ENCODE assay signal across 9 cellular contexts in genomic region chr10:88989423-88989822, GRCh38. TPM values are rescaled to one million over a fixed set of nuclear protein-coding genes. Genes with fewer than 3 reads are reported as not detected.
DNase-seq lines count a peak whose midpoint lies in the region; ATAC-seq and TF ChIP-seq lines count a peak whose summit lies in the region.
"Had no signal": no experiment of that assay in that cellular context is flagged by ENCODE, and none has a peak within 500 bp of the region (broad histone marks: within the 10 kb centered on the region; RNA-seq: fewer than 3 reads in every experiment).

No MANE protein-coding gene starts in this region.

- intact Hi-C loops in activated CD8-positive, alpha-beta T cell treated with anti-CD3 and anti-CD28 coated beads for 36 hours (cut with micrococcal nuclease): loop anchor here (10.0 kb wide), 1 partner anchor 55 kb away; no protein-coding TSS in a partner anchor

- no peak for ATAC-seq in activated CD8-positive, alpha-beta T cell treated with anti-CD3 and anti-CD28 coated beads for 36 hours
- ATAC-seq in gastroesophageal sphincter (no peak), omental fat pad (ENCODE audit: low FRiP score) (no peak)
- ATAC-seq in stimulated activated memory B cell treated with anti-CD40 and anti-IgM and Interleukin-4, amounts not matched to agents 10 μg/mL and 1 μg/mL and 100 μg/mL, for 72 hours: no peak
- ATAC-seq in activated CD4-positive, CD25-positive, alpha-beta regulatory T cell treated with anti-CD3 and anti-CD28 coated beads, Interleukin-2, amount 50 U/mL, for 24 hours: no peak

- H3K4me1 ChIP-seq in GM23248 (ENCODE audit: insufficient read depth): peaks cover 25% of the 10 kb centered on the region
- H3K4me1 ChIP-seq in gastroesophageal sphincter: peaks cover 8 to 83% (median 22%) of the 10 kb centered on the region in 3 donors

- H3K9me3 ChIP-seq in GM23248 (ENCODE audit: low read depth) (no peaks in the 10 kb centered on the region), gastroesophageal sphincter (no peaks in the 10 kb centered on the region)

- CTCF ChIA-PET in activated CD8-positive, alpha-beta T cell treated with anti-CD3 and anti-CD28 coated beads for 36 hours (lab: Charles Lee): interaction anchor here (0.9 to 4.6 kb wide), 7 partner anchors 8 to 228 kb away, joined by 3 to 35 read pairs (median 5); no protein-coding TSS in a partner anchor

- H3K4me2 ChIP-seq in GM23248 (ENCODE audit: unreplicated experiment): peak overlapping the region; percentile 99

- peak overlapping the region; percentile 86 for H3K4me3 Mint-ChIP-seq in activated CD8-positive, alpha-beta T cell treated with anti-CD3 and anti-CD28 coated beads for 36 hours
- no peak overlapping the region for H3K4me3 Mint-ChIP-seq in stimulated activated memory B cell treated with anti-CD40 and anti-IgM and Interleukin-4, amounts not matched to agents 10 μg/mL and 1 μg/mL and 100 μg/mL, for 72 hours

- H3K27me3 ChIP-seq in GM23248 (replicated peaks; ENCODE audit: insufficient read depth) (no peaks in the 10 kb centered on the region), gastroesophageal sphincter (no peaks in the 10 kb centered on the region)

- peaks cover 49% of the 10 kb centered on the region for H3K4me1 Mint-ChIP-seq in activated CD8-positive, alpha-beta T cell treated with anti-CD3 and anti-CD28 coated beads for 36 hours (ENCODE audit: low read depth)
- peaks cover 40% of the 10 kb centered on the region for H3K4me1 Mint-ChIP-seq in stimulated activated memory B cell treated with anti-CD40 and anti-IgM and Interleukin-4, amounts not matched to agents 10 μg/mL and 1 μg/mL and 100 μg/mL, for 72 hours

- TF ChIP-seq POLR2A in gastroesophageal sphincter (IDR thresholded peaks at IDR 0.05): no peak

- no peaks in the 10 kb centered on the region for H3K36me3 ChIP-seq in GM23248 (ENCODE audit: low read depth)
- no peaks in the 10 kb centered on the region for H3K36me3 ChIP-seq in gastroesophageal sphincter

- DNase-seq in GM23248 (no peak), omental fat pad (ENCODE audit: low spot score) (no peak), nucleus accumbens (lab: John Stamatoyannopoulos, UW) (no peak)
- DNase-seq in activated CD8-positive, alpha-beta T cell treated with anti-CD3 and anti-CD28 coated beads for 36 hours: no peak
- DNase-seq: cerebellar nuclear complex, NCI-H1436 had no signal

- H2AFZ ChIP-seq in GM23248: peak overlapping the region; percentile 77; the same call in 1 of the 2 replicates

- H3K4me3 ChIP-seq in GM23248 (peak overlapping the region; percentile 90), gastroesophageal sphincter (peak overlapping the region in 1 of 2 donors; percentile 79)

- TF ChIP-seq CTCF in activated CD8-positive, alpha-beta T cell treated with anti-CD3 and anti-CD28 coated beads for 36 hours (IDR thresholded peaks at IDR 0.05): no peak
- no peak for TF ChIP-seq CTCF in gastroesophageal sphincter (IDR thresholded peaks at IDR 0.05)
- no peak for TF ChIP-seq CTCF in omental fat pad (IDR thresholded peaks at IDR 0.05)

- POLR2A ChIA-PET in activated CD8-positive, alpha-beta T cell treated with anti-CD3 and anti-CD28 coated beads for 36 hours (lab: Charles Lee): interaction anchor here (1.1 to 4.5 kb wide), 7 partner anchors 8 to 163 kb away, joined by 3 to 56 read pairs (median 5); partner anchors contain the start of gene STAMBPL1

- H3K9ac ChIP-seq in GM23248: peak overlapping the region; percentile 91

- H3K9me3 Mint-ChIP-seq in activated CD8-positive, alpha-beta T cell treated with anti-CD3 and anti-CD28 coated beads for 36 hours: peaks cover 13% of the 10 kb centered on the region
- H3K9me3 Mint-ChIP-seq in stimulated activated memory B cell treated with anti-CD40 and anti-IgM and Interleukin-4, amounts not matched to agents 10 μg/mL and 1 μg/mL and 100 μg/mL, for 72 hours: peaks cover 6% of the 10 kb centered on the region

- no peaks in the 10 kb centered on the region for H3K27me3 Mint-ChIP-seq in activated CD8-positive, alpha-beta T cell treated with anti-CD3 and anti-CD28 coated beads for 36 hours
- no peaks in the 10 kb centered on the region for H3K27me3 Mint-ChIP-seq in stimulated activated memory B cell treated with anti-CD40 and anti-IgM and Interleukin-4, amounts not matched to agents 10 μg/mL and 1 μg/mL and 100 μg/mL, for 72 hours

- H4K20me1 ChIP-seq in GM23248 (ENCODE audit: insufficient read depth): no peaks in the 10 kb centered on the region

- H3K27ac ChIP-seq in GM23248 (peak overlapping the region; percentile 89), gastroesophageal sphincter (peak overlapping the region; percentile 79 to 97 (median 96))

- 71 to 77% methylated on average over 2 of the region's 2 CpGs for WGBS in GM23248 (ENCODE audit: low coverage in 1 of 2, low lambda C conversion rate in 2 of 2, missing lambda C conversion rate in 2 of 2), 2 experiments
- 8 to 59% methylated on average over 1 to 2 of the region's 2 CpGs for WGBS in gastroesophageal sphincter (ENCODE audit: low coverage in 1 of 2), 2 donors

- H3F3A ChIP-seq in GM23248 (ENCODE audit: insufficient read depth): peaks cover 35% of the 10 kb centered on the region

- in situ Hi-C loops in GM23248 (cut with MboI): no loop called here

- H3K79me2 ChIP-seq in GM23248 (ENCODE audit: insufficient read depth): peaks cover 82% of the 10 kb centered on the region

- H3K27ac Mint-ChIP-seq in activated CD8-positive, alpha-beta T cell treated with anti-CD3 and anti-CD28 coated beads for 36 hours: peak overlapping the region; percentile 96
- peak overlapping the region; percentile 97 for H3K27ac Mint-ChIP-seq in stimulated activated memory B cell treated with anti-CD40 and anti-IgM and Interleukin-4, amounts not matched to agents 10 μg/mL and 1 μg/mL and 100 μg/mL, for 72 hours

- peaks cover 31% of the 10 kb centered on the region for H3K36me3 Mint-ChIP-seq in activated CD8-positive, alpha-beta T cell treated with anti-CD3 and anti-CD28 coated beads for 36 hours (ENCODE audit: low read depth)
- peaks cover 6% of the 10 kb centered on the region for H3K36me3 Mint-ChIP-seq in stimulated activated memory B cell treated with anti-CD40 and anti-IgM and Interleukin-4, amounts not matched to agents 10 μg/mL and 1 μg/mL and 100 μg/mL, for 72 hours

- no peaks in the 10 kb centered on the region for H3K9me2 ChIP-seq in GM23248 (ENCODE audit: insufficient read depth)

- no peak for TF ChIP-seq EP300 in gastroesophageal sphincter (IDR thresholded peaks at IDR 0.05)

RNA-seq across cellular contexts. Expression of gene FAS, which starts 1.2 kb away (rescaled TPM):
- 69.0 and 77.8 TPM in 2 replicates for total RNA-seq in GM23248 (2014; rRNA removed; shearing (Covaris generic))
- 54.5 and 55.4 TPM in 2 replicates for polyA plus RNA-seq in GM23248 (2016; fragmentation: Nextera tagmentation; extraction: Ambion mirVana)
- total RNA-seq in activated CD8-positive, alpha-beta T cell treated with anti-CD3 and anti-CD28 coated beads for 36 hours: 10 to 100 TPM; 48.6 to 49.0 TPM
- total RNA-seq in gastroesophageal sphincter (10 to 100 TPM; 15.0 to 27.5 (median 19.6) TPM), omental fat pad (10 to 100 TPM; 23.3 to 92.5 (median 46.7) TPM)

RNA-seq across cellular contexts. Expression of gene ACTA2, which starts 36.9 kb away (rescaled TPM):
- total RNA-seq in GM23248 (2014; rRNA removed; shearing (Covaris generic)): 161 and 164 TPM in 2 replicates
- polyA plus RNA-seq in GM23248 (2016; fragmentation: Nextera tagmentation; extraction: Ambion mirVana): 249 and 262 TPM in 2 replicates
- 10 to 100 TPM; 13.3 to 14.9 TPM for total RNA-seq in activated CD8-positive, alpha-beta T cell treated with anti-CD3 and anti-CD28 coated beads for 36 hours
- total RNA-seq in gastroesophageal sphincter (1,000 to 10,000 TPM; 5,887 to 9,086 (median 7,887) TPM), omental fat pad (100 to 1,000 TPM; 144 to 840 (median 162) TPM)

Comparison
In these comparisons a context has a peak if more than half of its experiments do, and no peak if none do; other contexts are left out.
1. RNA of gene ACTA2, which starts 36.9 kb away (total RNA-seq): 5,887 to 9,086 TPM in gastroesophageal sphincter, 144 to 840 TPM in omental fat pad and 161 to 164 TPM in GM23248; 13.3 to 14.9 TPM in activated CD8-positive, alpha-beta T cell treated with anti-CD3 and anti-CD28 coated beads for 36 hours; every median in the first group is over 4 times any median in the second.